ENCODE assay signal across 12 cellular contexts in the genomic region with DNA sequence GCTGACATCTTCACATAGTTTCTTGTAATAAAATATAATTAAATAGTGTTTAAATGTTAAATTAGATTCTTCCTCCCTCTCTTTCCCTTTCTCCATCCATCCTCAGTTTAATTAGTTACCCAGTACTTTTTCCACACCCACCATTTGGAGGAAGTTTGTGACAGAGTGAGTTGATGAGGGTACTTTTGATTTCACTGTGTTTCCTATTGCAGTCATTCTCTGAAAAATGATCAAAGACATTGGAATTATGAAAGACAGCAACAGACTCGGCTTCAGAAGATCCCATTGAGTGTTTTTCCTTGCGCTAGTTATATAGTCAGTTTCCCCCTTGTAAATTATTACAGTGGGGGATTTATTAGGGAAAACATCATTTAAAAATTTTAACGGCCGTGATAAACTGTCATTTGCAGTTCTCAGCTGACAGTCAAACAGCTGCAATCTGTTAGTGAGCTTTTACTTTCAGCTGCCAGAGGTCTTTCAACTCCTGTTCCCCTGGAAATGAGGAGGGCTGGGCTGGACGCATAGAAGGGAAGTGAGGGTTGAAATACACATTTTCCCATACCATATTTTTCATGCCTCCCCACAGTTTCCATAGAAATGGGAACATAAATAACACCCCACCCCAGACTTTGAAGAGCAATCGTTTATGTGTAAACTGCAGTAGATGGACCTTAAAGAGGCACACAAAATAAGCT.
DNase-seq lines count a peak whose midpoint lies in the region; ATAC-seq, FAIRE-seq and TF ChIP-seq lines count a peak whose summit lies in the region.
"Had no signal": no experiment of that assay in that cellular context is flagged by ENCODE, and none has a peak within 500 bp of the region (broad histone marks: within the 10 kb centered on the region; RNA-seq: fewer than 3 reads in every experiment).

No MANE protein-coding gene starts in this region.

- no peak overlapping the region for H3K4me3 ChIP-seq in endothelial cell of umbilical vein (replicated peaks in 1 of 3; ENCODE audit: insufficient read depth in 1 of 3, low read depth in 1 of 3, low read length in 3 of 3)
- H3K4me3 ChIP-seq in WERI-Rb-1 (ENCODE audit: low read depth, low read length): no peak overlapping the region
- H3K4me3 ChIP-seq: uterus had no signal

- CTCF ChIA-PET in activated CD8-positive, alpha-beta memory T cell treated with anti-CD3 and anti-CD28 coated beads, Interleukin-2, amount 10 ng/mL, durations not matched to agents 7 days and 5 days (lab: Charles Lee): interaction anchor here (0.6 to 0.8 kb wide), 2 partner anchors 26 to 46 kb away, joined by 3 read pairs; no protein-coding TSS in a partner anchor
- CTCF ChIA-PET in endothelial cell of umbilical vein (lab: Charles Lee): interaction anchor here (0.6 to 1.6 kb wide), 3 partner anchors 26 to 676 kb away, joined by 3 to 5 read pairs (median 3); no protein-coding TSS in a partner anchor

- no peaks in the 10 kb centered on the region for H4K20me1 ChIP-seq in endothelial cell of umbilical vein (replicated peaks; ENCODE audit: control insufficient read depth, extremely low read depth, insufficient read depth, low read length)

- H3K9me3 ChIP-seq in endothelial cell of umbilical vein (replicated peaks; ENCODE audit: control insufficient read depth, insufficient read depth, low read length) (no peaks in the 10 kb centered on the region), WERI-Rb-1 (ENCODE audit: severe bottlenecking) (no peaks in the 10 kb centered on the region)
- H3K9me3 ChIP-seq: uterus had no signal

- H3K27ac ChIP-seq in endothelial cell of umbilical vein (ENCODE audit: insufficient read depth, low read depth, low read length) (no peak overlapping the region), WERI-Rb-1 (no peak overlapping the region)
- H3K27ac ChIP-seq: brain microvascular endothelial cell, uterus had no signal

- dilution Hi-C loops in endothelial cell of umbilical vein (cut with MboI; ENCODE audit: extremely low pct_ligation_motif_present, low sequenced_read_pairs): no loop called here

- no peak overlapping the region for H2AFZ ChIP-seq in endothelial cell of umbilical vein (ENCODE audit: low read depth, low read length)

- no peak overlapping the region for H3K4me2 ChIP-seq in endothelial cell of umbilical vein (ENCODE audit: insufficient read depth, low read length)

- FAIRE-seq in endothelial cell of umbilical vein (lab: Jason Lieb, UNC): no peak

- H3K36me3 ChIP-seq in endothelial cell of umbilical vein (ENCODE audit: control insufficient read depth in 2 of 2, extremely low read depth in 1 of 2, insufficient read depth in 2 of 2, low read length in 2 of 2) (no peaks in the 10 kb centered on the region), WERI-Rb-1 (no peaks in the 10 kb centered on the region)
- H3K36me3 ChIP-seq: brain microvascular endothelial cell, uterus had no signal

- H3K4me1 Mint-ChIP-seq in activated CD8-positive, alpha-beta memory T cell treated with anti-CD3 and anti-CD28 coated beads, Interleukin-2, amount 10 ng/mL, durations not matched to agents 7 days and 5 days: peaks cover 7% of the 10 kb centered on the region

- H3K36me3 Mint-ChIP-seq in activated CD8-positive, alpha-beta memory T cell treated with anti-CD3 and anti-CD28 coated beads, Interleukin-2, amount 10 ng/mL, durations not matched to agents 7 days and 5 days: no peaks in the 10 kb centered on the region

- H3K4me1 ChIP-seq in endothelial cell of umbilical vein (ENCODE audit: control insufficient read depth, extremely low read depth, insufficient read depth, low read length): no peaks in the 10 kb centered on the region
- H3K4me1 ChIP-seq: uterus had no signal

- H3K4me3 Mint-ChIP-seq in activated CD8-positive, alpha-beta memory T cell treated with anti-CD3 and anti-CD28 coated beads, Interleukin-2, amount 10 ng/mL, durations not matched to agents 7 days and 5 days: no peak overlapping the region

- POLR2A ChIA-PET in endothelial cell of umbilical vein (lab: Charles Lee): no interaction called here

- TF ChIP-seq POLR2A in endothelial cell of umbilical vein (IDR thresholded peaks at IDR 0.05; ENCODE audit: low read depth, low read length): no peak

- H3K79me2 ChIP-seq in endothelial cell of umbilical vein (ENCODE audit: control insufficient read depth, insufficient read depth, low read length): no peaks in the 10 kb centered on the region

- BruUV-seq in endothelial cell of umbilical vein (replicated peaks; lab: Mats Ljungman, UMichigan): no TSS peak

- no peaks in the 10 kb centered on the region for H3K27me3 Mint-ChIP-seq in activated CD8-positive, alpha-beta memory T cell treated with anti-CD3 and anti-CD28 coated beads, Interleukin-2, amount 10 ng/mL, durations not matched to agents 7 days and 5 days

- no peaks in the 10 kb centered on the region for H3K9me1 ChIP-seq in endothelial cell of umbilical vein (replicated peaks; ENCODE audit: control insufficient read depth, extremely low read depth, insufficient read depth, low read length)

- ATAC-seq in activated CD8-positive, alpha-beta memory T cell treated with anti-CD3 and anti-CD28 coated beads, Interleukin-2, amount 10 ng/mL, durations not matched to agents 7 days and 5 days: peak; percentile 27
- ATAC-seq in sciatic nerve: peak; percentile 27
- no peak for ATAC-seq in GM21381 (IDR thresholded peaks at IDR 0.05; ENCODE audit: unreplicated experiment)

- intact Hi-C loops in endothelial cell of umbilical vein (cut with micrococcal nuclease): no loop called here
- intact Hi-C loops in sciatic nerve (cut with DNase I): no loop called here

- H3K9ac ChIP-seq in endothelial cell of umbilical vein (replicated peaks; ENCODE audit: extremely low read depth, insufficient read depth, low read length): no peak overlapping the region

- H3K9me3 Mint-ChIP-seq in activated CD8-positive, alpha-beta memory T cell treated with anti-CD3 and anti-CD28 coated beads, Interleukin-2, amount 10 ng/mL, durations not matched to agents 7 days and 5 days (ENCODE audit: low read depth): no peaks in the 10 kb centered on the region

- no peak overlapping the region for H3K27ac Mint-ChIP-seq in activated CD8-positive, alpha-beta memory T cell treated with anti-CD3 and anti-CD28 coated beads, Interleukin-2, amount 10 ng/mL, durations not matched to agents 7 days and 5 days

- no peak for DNase-seq in activated CD8-positive, alpha-beta memory T cell treated with anti-CD3 and anti-CD28 coated beads, Interleukin-2, amount 10 ng/mL, durations not matched to agents 7 days and 5 days
- no peak for DNase-seq in activated CD8-positive, alpha-beta memory T cell treated with anti-CD3 and anti-CD28 coated beads, Interleukin-2, amount 50 U/mL, for 4 hours
- DNase-seq in NOMO-1 treated with DMSO at 0.1 percent for 48 hours (lab: John Stamatoyannopoulos, UW; ENCODE audit: unreplicated experiment): peak; percentile 41
- peak; percentile 67 for DNase-seq in endothelial cell of umbilical vein (ENCODE audit: low read depth, low spot score)
- DNase-seq in sciatic nerve (ENCODE audit: low spot score): no peak
- no peak for DNase-seq in WERI-Rb-1
- DNase-seq in HK-2 (ENCODE audit: unreplicated experiment): no peak
- DNase-seq: brain microvascular endothelial cell, kidney glomerular epithelial cell, NCI-H2029, uterus had no signal

- H3K27me3 ChIP-seq in endothelial cell of umbilical vein (ENCODE audit: control insufficient read depth in 2 of 2, insufficient read depth in 2 of 2, low read length in 2 of 2): no peaks in the 10 kb centered on the region
- no peaks in the 10 kb centered on the region for H3K27me3 ChIP-seq in WERI-Rb-1 (ENCODE audit: insufficient read depth, low read depth, severe bottlenecking)
- H3K27me3 ChIP-seq: brain microvascular endothelial cell, uterus had no signal

- TF ChIP-seq CTCF in endothelial cell of umbilical vein (IDR thresholded peaks at IDR 0.05; ENCODE audit: extremely low read depth in 1 of 2, insufficient read depth in 1 of 2, low read depth in 1 of 2, low read length in 2 of 2): no peak
- no peak for TF ChIP-seq CTCF in WERI-Rb-1 (IDR thresholded peaks at IDR 0.05; ENCODE audit: low read depth, low read length)

TF ChIP-seq in endothelial cell of umbilical vein, 7 proteins besides CTCF, POLR2A, EP300 and RAD21:
- TF ChIP-seq FOS (IDR thresholded peaks at IDR 0.05; ENCODE audit: borderline replicate concordance, insufficient read depth, low read length) (no peak), POLR2AphosphoS5 (IDR thresholded peaks at IDR 0.05; ENCODE audit: insufficient read depth, low read depth, low read length) (no peak), JUN (IDR thresholded peaks at IDR 0.05; ENCODE audit: borderline replicate concordance, insufficient read depth, insufficient read length, low read depth) (no peak)
- TF ChIP-seq, protein P1, sequence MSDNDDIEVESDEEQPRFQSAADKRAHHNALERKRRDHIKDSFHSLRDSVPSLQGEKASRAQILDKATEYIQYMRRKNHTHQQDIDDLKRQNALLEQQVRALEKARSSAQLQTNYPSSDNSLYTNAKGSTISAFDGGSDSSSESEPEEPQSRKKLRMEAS (IDR thresholded peaks at IDR 0.05; ENCODE audit: insufficient read depth, insufficient read length): no peak

Comparison
In these comparisons a context has a peak if more than half of its experiments do, and no peak if none do; other contexts are left out.
1. DNase-seq: peak in NOMO-1 treated with DMSO at 0.1 percent for 48 hours (single experiment) and endothelial cell of umbilical vein (single experiment); none in activated CD8-positive, alpha-beta memory T cell treated with anti-CD3 and anti-CD28 coated beads, Interleukin-2, amount 10 ng/mL, durations not matched to agents 7 days and 5 days (single experiment), activated CD8-positive, alpha-beta memory T cell treated with anti-CD3 and anti-CD28 coated beads, Interleukin-2, amount 50 U/mL, for 4 hours (single experiment), sciatic nerve (single experiment), WERI-Rb-1 (single experiment) and HK-2 (single experiment).